ENCODE assay signal across 25 cellular contexts in genomic region chr7:117202511-117202910, GRCh38.
DNase-seq lines count a peak whose midpoint lies in the region; TF ChIP-seq lines count a peak whose summit lies in the region.
"Had no signal": no experiment of that assay in that cellular context is flagged by ENCODE, and none has a peak within 500 bp of the region (broad histone marks: within the 10 kb centered on the region; RNA-seq: fewer than 3 reads in every experiment).

No MANE protein-coding gene starts in this region.

- H3K4me3 Mint-ChIP-seq in osteocyte (ENCODE audit: unreplicated experiment) (no peak overlapping the region), immature natural killer cell (no peak overlapping the region)
- H3K4me3 Mint-ChIP-seq: activated CD4-positive, alpha-beta memory T cell treated with anti-CD3 and anti-CD28 coated beads, Interleukin-2, amount 10 ng/mL, durations not matched to agents 7 days and 5 days; naive thymus-derived CD8-positive, alpha-beta T cell; stimulated activated memory B cell treated with anti-CD40 and anti-IgM and Interleukin-4, amounts not matched to agents 10 μg/mL and 1 μg/mL and 100 μg/mL, for 72 hours had no signal

- peak; percentile 30 for DNase-seq in ELR (ENCODE audit: low read depth)
- DNase-seq in RPMI7951 (ENCODE audit: low read depth) = peak; percentile 34
- DNase-seq in fibroblast of mammary gland (ENCODE audit: low read depth) = peak; percentile 61
- DNase-seq in osteocyte (ENCODE audit: extremely low spot score, unreplicated experiment) = no peak
- no peak for DNase-seq in NCI-H1105 treated with DMSO at 0.1 percent for 48 hours (lab: John Stamatoyannopoulos, UW)
- no peak for DNase-seq in immature natural killer cell
- DNase-seq in NCI-H510A (lab: John Stamatoyannopoulos, UW) = no peak
- no peak for DNase-seq in activated effector memory CD4-positive, alpha-beta T cell treated with Interleukin-2 at 50 U/mL for 16 hours
- DNase-seq: activated CD4-positive, alpha-beta memory T cell treated with anti-CD3 and anti-CD28 coated beads, Interleukin-2, amount 10 ng/mL, durations not matched to agents 7 days and 5 days; activated gamma-delta T cell; amniotic stem cell; cortex of kidney; foreskin melanocyte; hippocampal formation; left ventricle myocardium inferior; MM.1S; naive thymus-derived CD8-positive, alpha-beta T cell; NCI-H1436; NCI-H510A treated with DMSO at 0.1 percent for 48 hours; NK-92 treated with Interleukin-12 subunit alpha and Interleukin-12 subunit beta, amount 100 ng/mL, for 24 hours; ovary; stimulated activated CD4-positive, alpha-beta T cell treated with anti-CD3 and anti-CD28 coated beads, Interleukin-4, amount 100 ng/mL, for 1 hour; T-helper 1 cell had no signal

- H3K9me3 Mint-ChIP-seq in osteocyte (ENCODE audit: unreplicated experiment) (no peaks in the 10 kb centered on the region), immature natural killer cell (no peaks in the 10 kb centered on the region)
- H3K9me3 Mint-ChIP-seq: activated CD4-positive, alpha-beta memory T cell treated with anti-CD3 and anti-CD28 coated beads, Interleukin-2, amount 10 ng/mL, durations not matched to agents 7 days and 5 days; naive thymus-derived CD8-positive, alpha-beta T cell; stimulated activated memory B cell treated with anti-CD40 and anti-IgM and Interleukin-4, amounts not matched to agents 10 μg/mL and 1 μg/mL and 100 μg/mL, for 72 hours had no signal

- TF ChIP-seq CTCF in fibroblast of mammary gland (conservative IDR thresholded peaks at IDR 0.05; ENCODE audit: control insufficient read depth, insufficient read depth, low read depth, low read length) = no peak
- no peak for TF ChIP-seq CTCF in osteocyte (IDR thresholded peaks at IDR 0.05)

- peaks cover 48% of the 10 kb centered on the region for H3K36me3 Mint-ChIP-seq in osteocyte (ENCODE audit: unreplicated experiment)
- H3K36me3 Mint-ChIP-seq in immature natural killer cell = peaks cover 0 to 9% (median 6%) of the 10 kb centered on the region in 3 donors

- H3K27me3 Mint-ChIP-seq in osteocyte (ENCODE audit: unreplicated experiment) (no peaks in the 10 kb centered on the region), immature natural killer cell (ENCODE audit: low read depth in 3 of 3) (peaks cover 0 to 1% (median 0%) of the 10 kb centered on the region in 3 donors)
- H3K27me3 Mint-ChIP-seq: activated CD4-positive, alpha-beta memory T cell treated with anti-CD3 and anti-CD28 coated beads, Interleukin-2, amount 10 ng/mL, durations not matched to agents 7 days and 5 days; naive thymus-derived CD8-positive, alpha-beta T cell; stimulated activated memory B cell treated with anti-CD40 and anti-IgM and Interleukin-4, amounts not matched to agents 10 μg/mL and 1 μg/mL and 100 μg/mL, for 72 hours had no signal

- H3K4me1 Mint-ChIP-seq in osteocyte (ENCODE audit: unreplicated experiment) (peaks cover 21% of the 10 kb centered on the region), immature natural killer cell (no peaks in the 10 kb centered on the region)
- H3K4me1 Mint-ChIP-seq: activated CD4-positive, alpha-beta memory T cell treated with anti-CD3 and anti-CD28 coated beads, Interleukin-2, amount 10 ng/mL, durations not matched to agents 7 days and 5 days; naive thymus-derived CD8-positive, alpha-beta T cell; stimulated activated memory B cell treated with anti-CD40 and anti-IgM and Interleukin-4, amounts not matched to agents 10 μg/mL and 1 μg/mL and 100 μg/mL, for 72 hours had no signal

- H3K27ac Mint-ChIP-seq in osteocyte (ENCODE audit: unreplicated experiment) (peak overlapping the region; percentile 12), immature natural killer cell (no peak overlapping the region)
- H3K27ac Mint-ChIP-seq: activated CD4-positive, alpha-beta memory T cell treated with anti-CD3 and anti-CD28 coated beads, Interleukin-2, amount 10 ng/mL, durations not matched to agents 7 days and 5 days; naive thymus-derived CD8-positive, alpha-beta T cell; stimulated activated memory B cell treated with anti-CD40 and anti-IgM and Interleukin-4, amounts not matched to agents 10 μg/mL and 1 μg/mL and 100 μg/mL, for 72 hours had no signal

- H3K4me3 ChIP-seq in fibroblast of mammary gland (ENCODE audit: control insufficient read depth, low read depth, low read length) = no peak overlapping the region
- H3K4me3 ChIP-seq: left ventricle myocardium inferior, ovary, vagina had no signal

Comparison
In these comparisons a context has a peak if more than half of its experiments do, and no peak if none do; other contexts are left out.
1. DNase-seq: peak in ELR (single experiment), RPMI7951 (single experiment) and fibroblast of mammary gland (single experiment); none in osteocyte (single experiment), NCI-H1105 treated with DMSO at 0.1 percent for 48 hours (single experiment), immature natural killer cell (0 of 3), NCI-H510A (single experiment) and activated effector memory CD4-positive, alpha-beta T cell treated with Interleukin-2 at 50 U/mL for 16 hours (single experiment).